Comparison of ENCODE assay signal across 1 cellular context in the genomic region with DNA sequence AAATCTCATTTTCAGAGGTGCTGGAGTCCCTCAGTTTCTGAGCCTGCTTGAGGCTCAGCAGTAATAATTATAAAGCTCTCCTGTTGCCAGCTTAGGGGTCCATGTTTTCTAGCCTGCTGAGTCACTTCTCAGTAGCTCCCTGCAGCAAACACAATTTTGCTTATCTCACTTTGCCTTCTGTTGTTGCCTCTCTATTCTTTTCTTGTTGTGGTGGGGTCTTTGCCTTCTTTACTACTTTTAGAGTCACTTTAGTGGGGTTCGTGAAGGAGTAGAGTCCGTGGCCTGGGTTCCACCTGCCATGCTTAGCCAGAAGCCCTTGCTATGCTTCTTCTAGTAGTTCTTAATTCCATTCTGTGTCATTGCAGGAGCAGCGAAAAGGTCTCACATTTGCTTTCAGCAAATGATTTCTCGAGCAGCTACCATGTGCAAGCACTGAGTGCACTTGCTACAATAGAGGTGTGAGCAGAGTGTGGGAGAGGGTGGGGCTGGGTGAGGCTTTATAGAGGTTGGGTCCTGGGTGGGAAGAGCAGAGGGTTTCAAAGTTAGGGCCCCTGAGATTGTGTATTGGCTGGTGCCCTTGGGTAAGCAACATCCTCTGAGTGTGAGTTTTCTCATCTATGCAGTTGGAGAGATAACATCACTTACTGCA.
TF ChIP-seq lines count a peak whose summit lies in the region.

No MANE protein-coding gene starts in this region.

TF ChIP-seq in K562, 482 proteins besides CTCF, POLR2A, EP300 and RAD21 (continued from another document and continues in another):
- TF ChIP-seq, protein P1, sequence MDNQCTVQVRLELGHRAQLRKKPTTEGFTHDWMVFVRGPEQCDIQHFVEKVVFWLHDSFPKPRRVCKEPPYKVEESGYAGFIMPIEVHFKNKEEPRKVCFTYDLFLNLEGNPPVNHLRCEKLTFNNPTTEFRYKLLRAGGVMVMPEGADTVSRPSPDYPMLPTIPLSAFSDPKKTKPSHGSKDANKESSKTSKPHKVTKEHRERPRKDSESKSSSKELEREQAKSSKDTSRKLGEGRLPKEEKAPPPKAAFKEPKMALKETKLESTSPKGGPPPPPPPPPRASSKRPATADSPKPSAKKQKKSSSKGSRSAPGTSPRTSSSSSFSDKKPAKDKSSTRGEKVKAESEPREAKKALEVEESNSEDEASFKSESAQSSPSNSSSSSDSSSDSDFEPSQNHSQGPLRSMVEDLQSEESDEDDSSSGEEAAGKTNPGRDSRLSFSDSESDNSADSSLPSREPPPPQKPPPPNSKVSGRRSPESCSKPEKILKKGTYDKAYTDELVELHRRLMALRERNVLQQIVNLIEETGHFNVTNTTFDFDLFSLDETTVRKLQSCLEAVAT (IDR thresholded peaks at IDR 0.05): 0 out of 4 replicates have a peak, but pooled peaks of 1 of the 2 experiments have one; percentile 23
- TF ChIP-seq EGR1 (conservative IDR thresholded peaks at IDR 0.05): no peak
- TF ChIP-seq SUPT5H (IDR thresholded peaks at IDR 0.05): no peak
- TF ChIP-seq, protein P2, sequence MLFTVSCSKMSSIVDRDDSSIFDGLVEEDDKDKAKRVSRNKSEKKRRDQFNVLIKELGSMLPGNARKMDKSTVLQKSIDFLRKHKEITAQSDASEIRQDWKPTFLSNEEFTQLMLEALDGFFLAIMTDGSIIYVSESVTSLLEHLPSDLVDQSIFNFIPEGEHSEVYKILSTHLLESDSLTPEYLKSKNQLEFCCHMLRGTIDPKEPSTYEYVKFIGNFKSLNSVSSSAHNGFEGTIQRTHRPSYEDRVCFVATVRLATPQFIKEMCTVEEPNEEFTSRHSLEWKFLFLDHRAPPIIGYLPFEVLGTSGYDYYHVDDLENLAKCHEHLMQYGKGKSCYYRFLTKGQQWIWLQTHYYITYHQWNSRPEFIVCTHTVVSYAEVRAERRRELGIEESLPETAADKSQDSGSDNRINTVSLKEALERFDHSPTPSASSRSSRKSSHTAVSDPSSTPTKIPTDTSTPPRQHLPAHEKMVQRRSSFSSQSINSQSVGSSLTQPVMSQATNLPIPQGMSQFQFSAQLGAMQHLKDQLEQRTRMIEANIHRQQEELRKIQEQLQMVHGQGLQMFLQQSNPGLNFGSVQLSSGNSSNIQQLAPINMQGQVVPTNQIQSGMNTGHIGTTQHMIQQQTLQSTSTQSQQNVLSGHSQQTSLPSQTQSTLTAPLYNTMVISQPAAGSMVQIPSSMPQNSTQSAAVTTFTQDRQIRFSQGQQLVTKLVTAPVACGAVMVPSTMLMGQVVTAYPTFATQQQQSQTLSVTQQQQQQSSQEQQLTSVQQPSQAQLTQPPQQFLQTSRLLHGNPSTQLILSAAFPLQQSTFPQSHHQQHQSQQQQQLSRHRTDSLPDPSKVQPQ (CRISPR knock-in tag; IDR thresholded peaks at IDR 0.05; ENCODE audit: borderline replicate concordance): no peak
- TF ChIP-seq MAFK (IDR thresholded peaks at IDR 0.05; ENCODE audit: low read length): peak; percentile 68
- TF ChIP-seq EHMT2 (IDR thresholded peaks at IDR 0.05): 0 out of 2 replicates have a peak, but pooled peaks have one; percentile 25
- TF ChIP-seq, protein P3, sequence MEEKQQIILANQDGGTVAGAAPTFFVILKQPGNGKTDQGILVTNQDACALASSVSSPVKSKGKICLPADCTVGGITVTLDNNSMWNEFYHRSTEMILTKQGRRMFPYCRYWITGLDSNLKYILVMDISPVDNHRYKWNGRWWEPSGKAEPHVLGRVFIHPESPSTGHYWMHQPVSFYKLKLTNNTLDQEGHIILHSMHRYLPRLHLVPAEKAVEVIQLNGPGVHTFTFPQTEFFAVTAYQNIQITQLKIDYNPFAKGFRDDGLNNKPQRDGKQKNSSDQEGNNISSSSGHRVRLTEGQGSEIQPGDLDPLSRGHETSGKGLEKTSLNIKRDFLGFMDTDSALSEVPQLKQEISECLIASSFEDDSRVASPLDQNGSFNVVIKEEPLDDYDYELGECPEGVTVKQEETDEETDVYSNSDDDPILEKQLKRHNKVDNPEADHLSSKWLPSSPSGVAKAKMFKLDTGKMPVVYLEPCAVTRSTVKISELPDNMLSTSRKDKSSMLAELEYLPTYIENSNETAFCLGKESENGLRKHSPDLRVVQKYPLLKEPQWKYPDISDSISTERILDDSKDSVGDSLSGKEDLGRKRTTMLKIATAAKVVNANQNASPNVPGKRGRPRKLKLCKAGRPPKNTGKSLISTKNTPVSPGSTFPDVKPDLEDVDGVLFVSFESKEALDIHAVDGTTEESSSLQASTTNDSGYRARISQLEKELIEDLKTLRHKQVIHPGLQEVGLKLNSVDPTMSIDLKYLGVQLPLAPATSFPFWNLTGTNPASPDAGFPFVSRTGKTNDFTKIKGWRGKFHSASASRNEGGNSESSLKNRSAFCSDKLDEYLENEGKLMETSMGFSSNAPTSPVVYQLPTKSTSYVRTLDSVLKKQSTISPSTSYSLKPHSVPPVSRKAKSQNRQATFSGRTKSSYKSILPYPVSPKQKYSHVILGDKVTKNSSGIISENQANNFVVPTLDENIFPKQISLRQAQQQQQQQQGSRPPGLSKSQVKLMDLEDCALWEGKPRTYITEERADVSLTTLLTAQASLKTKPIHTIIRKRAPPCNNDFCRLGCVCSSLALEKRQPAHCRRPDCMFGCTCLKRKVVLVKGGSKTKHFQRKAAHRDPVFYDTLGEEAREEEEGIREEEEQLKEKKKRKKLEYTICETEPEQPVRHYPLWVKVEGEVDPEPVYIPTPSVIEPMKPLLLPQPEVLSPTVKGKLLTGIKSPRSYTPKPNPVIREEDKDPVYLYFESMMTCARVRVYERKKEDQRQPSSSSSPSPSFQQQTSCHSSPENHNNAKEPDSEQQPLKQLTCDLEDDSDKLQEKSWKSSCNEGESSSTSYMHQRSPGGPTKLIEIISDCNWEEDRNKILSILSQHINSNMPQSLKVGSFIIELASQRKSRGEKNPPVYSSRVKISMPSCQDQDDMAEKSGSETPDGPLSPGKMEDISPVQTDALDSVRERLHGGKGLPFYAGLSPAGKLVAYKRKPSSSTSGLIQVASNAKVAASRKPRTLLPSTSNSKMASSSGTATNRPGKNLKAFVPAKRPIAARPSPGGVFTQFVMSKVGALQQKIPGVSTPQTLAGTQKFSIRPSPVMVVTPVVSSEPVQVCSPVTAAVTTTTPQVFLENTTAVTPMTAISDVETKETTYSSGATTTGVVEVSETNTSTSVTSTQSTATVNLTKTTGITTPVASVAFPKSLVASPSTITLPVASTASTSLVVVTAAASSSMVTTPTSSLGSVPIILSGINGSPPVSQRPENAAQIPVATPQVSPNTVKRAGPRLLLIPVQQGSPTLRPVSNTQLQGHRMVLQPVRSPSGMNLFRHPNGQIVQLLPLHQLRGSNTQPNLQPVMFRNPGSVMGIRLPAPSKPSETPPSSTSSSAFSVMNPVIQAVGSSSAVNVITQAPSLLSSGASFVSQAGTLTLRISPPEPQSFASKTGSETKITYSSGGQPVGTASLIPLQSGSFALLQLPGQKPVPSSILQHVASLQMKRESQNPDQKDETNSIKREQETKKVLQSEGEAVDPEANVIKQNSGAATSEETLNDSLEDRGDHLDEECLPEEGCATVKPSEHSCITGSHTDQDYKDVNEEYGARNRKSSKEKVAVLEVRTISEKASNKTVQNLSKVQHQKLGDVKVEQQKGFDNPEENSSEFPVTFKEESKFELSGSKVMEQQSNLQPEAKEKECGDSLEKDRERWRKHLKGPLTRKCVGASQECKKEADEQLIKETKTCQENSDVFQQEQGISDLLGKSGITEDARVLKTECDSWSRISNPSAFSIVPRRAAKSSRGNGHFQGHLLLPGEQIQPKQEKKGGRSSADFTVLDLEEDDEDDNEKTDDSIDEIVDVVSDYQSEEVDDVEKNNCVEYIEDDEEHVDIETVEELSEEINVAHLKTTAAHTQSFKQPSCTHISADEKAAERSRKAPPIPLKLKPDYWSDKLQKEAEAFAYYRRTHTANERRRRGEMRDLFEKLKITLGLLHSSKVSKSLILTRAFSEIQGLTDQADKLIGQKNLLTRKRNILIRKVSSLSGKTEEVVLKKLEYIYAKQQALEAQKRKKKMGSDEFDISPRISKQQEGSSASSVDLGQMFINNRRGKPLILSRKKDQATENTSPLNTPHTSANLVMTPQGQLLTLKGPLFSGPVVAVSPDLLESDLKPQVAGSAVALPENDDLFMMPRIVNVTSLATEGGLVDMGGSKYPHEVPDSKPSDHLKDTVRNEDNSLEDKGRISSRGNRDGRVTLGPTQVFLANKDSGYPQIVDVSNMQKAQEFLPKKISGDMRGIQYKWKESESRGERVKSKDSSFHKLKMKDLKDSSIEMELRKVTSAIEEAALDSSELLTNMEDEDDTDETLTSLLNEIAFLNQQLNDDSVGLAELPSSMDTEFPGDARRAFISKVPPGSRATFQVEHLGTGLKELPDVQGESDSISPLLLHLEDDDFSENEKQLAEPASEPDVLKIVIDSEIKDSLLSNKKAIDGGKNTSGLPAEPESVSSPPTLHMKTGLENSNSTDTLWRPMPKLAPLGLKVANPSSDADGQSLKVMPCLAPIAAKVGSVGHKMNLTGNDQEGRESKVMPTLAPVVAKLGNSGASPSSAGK (IDR thresholded peaks at IDR 0.05): peak; percentile 84
- peak; percentile 71 for TF ChIP-seq TEAD4 (IDR thresholded peaks at IDR 0.05; ENCODE audit: low read length)
- TF ChIP-seq TEAD4 (CRISPR knock-in tag; IDR thresholded peaks at IDR 0.05; ENCODE audit: borderline replicate concordance): no peak
- TF ChIP-seq DIDO1 (tag; IDR thresholded peaks at IDR 0.05; ENCODE audit: low read depth): no peak
- TF ChIP-seq, protein P4, sequence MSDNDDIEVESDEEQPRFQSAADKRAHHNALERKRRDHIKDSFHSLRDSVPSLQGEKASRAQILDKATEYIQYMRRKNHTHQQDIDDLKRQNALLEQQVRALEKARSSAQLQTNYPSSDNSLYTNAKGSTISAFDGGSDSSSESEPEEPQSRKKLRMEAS (CRISPR knock-in tag; IDR thresholded peaks at IDR 0.05): peak; percentile 16; the same call in 1 of the 2 replicates
- TF ChIP-seq, protein P5, sequence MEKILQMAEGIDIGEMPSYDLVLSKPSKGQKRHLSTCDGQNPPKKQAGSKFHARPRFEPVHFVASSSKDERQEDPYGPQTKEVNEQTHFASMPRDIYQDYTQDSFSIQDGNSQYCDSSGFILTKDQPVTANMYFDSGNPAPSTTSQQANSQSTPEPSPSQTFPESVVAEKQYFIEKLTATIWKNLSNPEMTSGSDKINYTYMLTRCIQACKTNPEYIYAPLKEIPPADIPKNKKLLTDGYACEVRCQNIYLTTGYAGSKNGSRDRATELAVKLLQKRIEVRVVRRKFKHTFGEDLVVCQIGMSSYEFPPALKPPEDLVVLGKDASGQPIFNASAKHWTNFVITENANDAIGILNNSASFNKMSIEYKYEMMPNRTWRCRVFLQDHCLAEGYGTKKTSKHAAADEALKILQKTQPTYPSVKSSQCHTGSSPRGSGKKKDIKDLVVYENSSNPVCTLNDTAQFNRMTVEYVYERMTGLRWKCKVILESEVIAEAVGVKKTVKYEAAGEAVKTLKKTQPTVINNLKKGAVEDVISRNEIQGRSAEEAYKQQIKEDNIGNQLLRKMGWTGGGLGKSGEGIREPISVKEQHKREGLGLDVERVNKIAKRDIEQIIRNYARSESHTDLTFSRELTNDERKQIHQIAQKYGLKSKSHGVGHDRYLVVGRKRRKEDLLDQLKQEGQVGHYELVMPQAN (IDR thresholded peaks at IDR 0.05; ENCODE audit: borderline replicate concordance): no peak
- TF ChIP-seq FOXM1 (IDR thresholded peaks at IDR 0.05; ENCODE audit: low read depth): 0 out of 2 replicates have a peak, but pooled peaks have one; percentile 21
- no peak for TF ChIP-seq FOXM1 (CRISPR knock-in tag; IDR thresholded peaks at IDR 0.05; ENCODE audit: low read depth)
- no peak for TF ChIP-seq TCFL5 (CRISPR knock-in tag; conservative IDR thresholded peaks at IDR 0.05)
- TF ChIP-seq JUND (IDR thresholded peaks at IDR 0.05; ENCODE audit: borderline replicate concordance, low read depth, low read length): peak; percentile 68
- no peak; the same call in 2 of the 3 replicates for TF ChIP-seq JUND (tag; IDR thresholded peaks at IDR 0.05; ENCODE audit: borderline replicate concordance, low read depth, low read length)
- TF ChIP-seq RBM39 (optimal IDR thresholded peaks at IDR 0.05; ENCODE audit: low read depth, low read length): no peak
- peak; percentile 60; the same call in 1 of the 2 replicates for TF ChIP-seq STAT5A (IDR thresholded peaks at IDR 0.05; ENCODE audit: borderline replicate concordance, low read length)
- TF ChIP-seq NFIX (CRISPR knock-in tag; IDR thresholded peaks at IDR 0.05; ENCODE audit: low read depth): no peak
- TF ChIP-seq, protein P6, sequence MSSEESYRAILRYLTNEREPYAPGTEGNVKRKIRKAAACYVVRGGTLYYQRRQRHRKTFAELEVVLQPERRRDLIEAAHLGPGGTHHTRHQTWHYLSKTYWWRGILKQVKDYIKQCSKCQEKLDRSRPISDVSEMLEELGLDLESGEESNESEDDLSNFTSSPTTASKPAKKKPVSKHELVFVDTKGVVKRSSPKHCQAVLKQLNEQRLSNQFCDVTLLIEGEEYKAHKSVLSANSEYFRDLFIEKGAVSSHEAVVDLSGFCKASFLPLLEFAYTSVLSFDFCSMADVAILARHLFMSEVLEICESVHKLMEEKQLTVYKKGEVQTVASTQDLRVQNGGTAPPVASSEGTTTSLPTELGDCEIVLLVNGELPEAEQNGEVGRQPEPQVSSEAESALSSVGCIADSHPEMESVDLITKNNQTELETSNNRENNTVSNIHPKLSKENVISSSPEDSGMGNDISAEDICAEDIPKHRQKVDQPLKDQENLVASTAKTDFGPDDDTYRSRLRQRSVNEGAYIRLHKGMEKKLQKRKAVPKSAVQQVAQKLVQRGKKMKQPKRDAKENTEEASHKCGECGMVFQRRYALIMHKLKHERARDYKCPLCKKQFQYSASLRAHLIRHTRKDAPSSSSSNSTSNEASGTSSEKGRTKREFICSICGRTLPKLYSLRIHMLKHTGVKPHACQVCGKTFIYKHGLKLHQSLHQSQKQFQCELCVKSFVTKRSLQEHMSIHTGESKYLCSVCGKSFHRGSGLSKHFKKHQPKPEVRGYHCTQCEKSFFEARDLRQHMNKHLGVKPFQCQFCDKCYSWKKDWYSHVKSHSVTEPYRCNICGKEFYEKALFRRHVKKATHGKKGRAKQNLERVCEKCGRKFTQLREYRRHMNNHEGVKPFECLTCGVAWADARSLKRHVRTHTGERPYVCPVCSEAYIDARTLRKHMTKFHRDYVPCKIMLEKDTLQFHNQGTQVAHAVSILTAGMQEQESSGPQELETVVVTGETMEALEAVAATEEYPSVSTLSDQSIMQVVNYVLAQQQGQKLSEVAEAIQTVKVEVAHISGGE (CRISPR knock-in tag; IDR thresholded peaks at IDR 0.05): peak in 1 of 3 experiments; percentile 44; a peak in 1 of 6 replicates
- TF ChIP-seq ZNF507 (tag; conservative IDR thresholded peaks at IDR 0.05): no peak
- TF ChIP-seq EP400 (IDR thresholded peaks at IDR 0.05): peak; percentile 44
- TF ChIP-seq ZNF134 (CRISPR knock-in tag; conservative IDR thresholded peaks at IDR 0.05): no peak
- no peak for TF ChIP-seq HOXB6 (CRISPR knock-in tag; IDR thresholded peaks at IDR 0.05; ENCODE audit: borderline replicate concordance)
- no peak for TF ChIP-seq HCFC1 (IDR thresholded peaks at IDR 0.05; ENCODE audit: low read depth, low read length)
